In genomic region chr4:108166038-108166437, GRCh38 we compare ENCODE assay signal across 1 cellular context.
A peak's percentile ranks its signal among the peaks of the same experiment; 100 is the strongest.
TF ChIP-seq lines count a peak whose summit lies in the region.

No MANE protein-coding gene starts in this region.

TF ChIP-seq in H1, 55 proteins besides CTCF, POLR2A, EP300 and RAD21 (continued from another document):
- TF ChIP-seq TBP (IDR thresholded peaks at IDR 0.05; ENCODE audit: low read depth, low read length) (no peak), SUZ12 (IDR thresholded peaks at IDR 0.05; ENCODE audit: low read length) (peak; percentile 42; the same call in 1 of the 2 replicates)
